Comparison of ENCODE assay signal across 8 cellular contexts in genomic region chr14:105419305-105420091, GRCh38. TPM values are rescaled to one million over a fixed set of nuclear protein-coding genes. Genes with fewer than 3 reads are reported as not detected.
DNase-seq lines count a peak whose midpoint lies in the region; ATAC-seq and TF ChIP-seq lines count a peak whose summit lies in the region.

Gene MTA1, plus strand, starts transcription at chr14:105419827. Its CDS starts 209 bp downstream, at chr14:105420036.

- no peaks in the 10 kb centered on the region for H3K27me3 ChIP-seq in BJ (ENCODE audit: control insufficient read depth, insufficient read depth, low read length)

- H3K27me3 Mint-ChIP-seq in activated CD4-positive, alpha-beta memory T cell treated with anti-CD3 and anti-CD28 coated beads for 36 hours, result peaks cover 2% of the 10 kb centered on the region

- peaks cover 33% of the 10 kb centered on the region for H3K4me1 Mint-ChIP-seq in activated CD4-positive, alpha-beta memory T cell treated with anti-CD3 and anti-CD28 coated beads for 36 hours (ENCODE audit: low read depth)

- peak within 1 kb of the TSS; percentile 84 for H3K27ac Mint-ChIP-seq in activated CD4-positive, alpha-beta memory T cell treated with anti-CD3 and anti-CD28 coated beads for 36 hours

- intact Hi-C loops in activated CD4-positive, alpha-beta memory T cell treated with anti-CD3 and anti-CD28 coated beads for 36 hours (cut with micrococcal nuclease), result loop anchor here (5.0 to 10.0 kb wide), 2 partner anchors 45 to 73 kb away; partner anchors contain the start of gene TEDC1
- intact Hi-C loops in mucosa of descending colon (cut with DNase I, micrococcal nuclease), result no loop called here

- H3K9me3 ChIP-seq in mucosa of descending colon, result no peaks in the 10 kb centered on the region

- H3K9me3 Mint-ChIP-seq in activated CD4-positive, alpha-beta memory T cell treated with anti-CD3 and anti-CD28 coated beads for 36 hours, result no peaks in the 10 kb centered on the region

- DNase-seq in BJ (ENCODE audit: low read depth) (no peak), GM19240 (ENCODE audit: insufficient read length, low spot score) (peak; percentile 77), NCI-H1105 treated with DMSO at 0.1 percent for 48 hours (lab: John Stamatoyannopoulos, UW) (peak; percentile 31), mucosa of descending colon (peak; percentile 54 to 73 (median 72)), stromal cell of bone marrow (ENCODE audit: low read depth) (peak; percentile 21), NCI-H446 treated with DMSO at 0.1 percent for 48 hours (lab: John Stamatoyannopoulos, UW) (no peak)
- peak; percentile 55 for DNase-seq in activated CD4-positive, alpha-beta memory T cell treated with anti-CD3 and anti-CD28 coated beads for 36 hours

- H3K36me3 ChIP-seq in BJ (ENCODE audit: control insufficient read depth, insufficient read depth, low read length) (peaks cover 2% of the 10 kb centered on the region; the same call in 1 of the 2 replicates), mucosa of descending colon (ENCODE audit: low read depth) (no peaks in the 10 kb centered on the region)

- H3K4me1 ChIP-seq in mucosa of descending colon (ENCODE audit: low read depth), result peaks cover 18% of the 10 kb centered on the region

- ATAC-seq in mucosa of descending colon, result peak; percentile 73

- TF ChIP-seq CTCF in BJ (IDR thresholded peaks at IDR 0.05; ENCODE audit: insufficient read depth, low read depth, low read length) (no peak), mucosa of descending colon (IDR thresholded peaks at IDR 0.05) (no peak)

- peaks cover 10% of the 10 kb centered on the region for H3K36me3 Mint-ChIP-seq in activated CD4-positive, alpha-beta memory T cell treated with anti-CD3 and anti-CD28 coated beads for 36 hours

- H3K4me3 Mint-ChIP-seq in activated CD4-positive, alpha-beta memory T cell treated with anti-CD3 and anti-CD28 coated beads for 36 hours, result peak within 1 kb of the TSS; percentile 91

- in situ Hi-C loops in endometrial microvascular endothelial cells (cut with HindIII; ENCODE audit: inconsistent ontology term, low pct_unique_long_range_greater_than_20kb, low sequenced_read_pairs), result no loop called here

- POLR2A ChIA-PET in BJ (lab: Charles Lee), result no interaction called here
- POLR2A ChIA-PET in activated CD4-positive, alpha-beta memory T cell treated with anti-CD3 and anti-CD28 coated beads for 36 hours (lab: Charles Lee), result no interaction called here

- H3K4me3 ChIP-seq in BJ (ENCODE audit: low read depth, low read length) (peak within 1 kb of the TSS; percentile 79), mucosa of descending colon (peak within 1 kb of the TSS; percentile 30)

- CTCF ChIA-PET in BJ (lab: Yijun Ruan, JAX), result no interaction called here
- CTCF ChIA-PET in activated CD4-positive, alpha-beta memory T cell treated with anti-CD3 and anti-CD28 coated beads for 36 hours (lab: Charles Lee), result interaction anchor here (1.6 kb wide), 1 partner anchor 109 kb away, joined by 4 read pairs; no protein-coding TSS in a partner anchor

RNA-seq across cellular contexts. Expression of gene MTA1, which starts in this region (rescaled TPM):
- 40.3 and 48.8 TPM in 2 replicates for polyA plus RNA-seq in BJ (2011; rRNA removed)
- polyA minus RNA-seq in BJ (2011; rRNA and poly(A)+ RNA removed), result 47.8 and 51.7 TPM in 2 replicates
- total RNA-seq in activated CD4-positive, alpha-beta memory T cell treated with anti-CD3 and anti-CD28 coated beads for 36 hours, result 100 to 1,000 TPM; 107 to 109 TPM
- total RNA-seq in endometrial microvascular endothelial cells (ENCODE audit: inconsistent ontology term) (54.6 TPM), mucosa of descending colon (100 to 1,000 TPM in 1 of 3 donors, 10 to 100 TPM in 2; 76.4 to 105 (median 79.7) TPM)

Comparison
In these comparisons a context has a peak if more than half of its experiments do, and no peak if none do; other contexts are left out.
1. DNase-seq: peak in GM19240 (single experiment), NCI-H1105 treated with DMSO at 0.1 percent for 48 hours (single experiment), activated CD4-positive, alpha-beta memory T cell treated with anti-CD3 and anti-CD28 coated beads for 36 hours (single experiment), mucosa of descending colon (3 of 3) and stromal cell of bone marrow (single experiment); none in BJ (single experiment) and NCI-H446 treated with DMSO at 0.1 percent for 48 hours (single experiment).